9 cellular contexts compared by ENCODE assay signal in genomic region chr5:171984748-171985419, GRCh38. TPM values are rescaled to one million over a fixed set of nuclear protein-coding genes. Genes with fewer than 3 reads are reported as not detected.
DNase-seq lines count a peak whose midpoint lies in the region; ATAC-seq and TF ChIP-seq lines count a peak whose summit lies in the region.
"Had no signal": no experiment of that assay in that cellular context is flagged by ENCODE, and none has a peak within 500 bp of the region (broad histone marks: within the 10 kb centered on the region; RNA-seq: fewer than 3 reads in every experiment).

No MANE protein-coding gene starts in this region.

- no peak for TF ChIP-seq CTCF in SU-DHL-6 (IDR thresholded peaks at IDR 0.05; ENCODE audit: insufficient read depth, low read length, poor library complexity, severe bottlenecking)

- H4K20me1 ChIP-seq in SU-DHL-6 (ENCODE audit: low read depth, low read length): no peaks in the 10 kb centered on the region

- H3K9me3 ChIP-seq in SU-DHL-6 (ENCODE audit: insufficient read depth, low read length): peaks cover 13% of the 10 kb centered on the region; the same call in 1 of the 2 replicates

- no peak overlapping the region for H2AFZ ChIP-seq in SU-DHL-6 (ENCODE audit: low read depth, low read length, severe bottlenecking)
- H2AFZ ChIP-seq: PC-9 had no signal

- no peak overlapping the region for H3K4me3 ChIP-seq in SU-DHL-6 (ENCODE audit: insufficient read depth, low read length, poor library complexity, severe bottlenecking)
- H3K4me3 ChIP-seq: PC-9 had no signal

- H3K79me2 ChIP-seq in SU-DHL-6 (ENCODE audit: insufficient read depth, low read length): peaks cover 89% of the 10 kb centered on the region

- H3K9ac ChIP-seq in SU-DHL-6 (ENCODE audit: low read length): no peak overlapping the region

- peaks cover 13% of the 10 kb centered on the region for H3K36me3 ChIP-seq in SU-DHL-6 (ENCODE audit: low read length)

- H3K27ac ChIP-seq in SU-DHL-6 (ENCODE audit: low read depth, low read length): peak overlapping the region; percentile 31
- H3K27ac ChIP-seq: PC-9 had no signal

- intact Hi-C loops in left colon (cut with DNase I, micrococcal nuclease): no loop called here

- DNase-seq in AG20443 (ENCODE audit: low spot score) (peak; percentile 60), fibroblast of gingiva (ENCODE audit: low read depth) (peak; percentile 18), left colon (no peak), LoVo (ENCODE audit: low spot score) (no peak), NCI-H1417 treated with DMSO at 0.1 percent for 48 hours (lab: John Stamatoyannopoulos, UW) (no peak)
- DNase-seq: PC-9 had no signal

- H3K9me2 ChIP-seq in SU-DHL-6 (replicated peaks; ENCODE audit: insufficient read depth, low read length): no peaks in the 10 kb centered on the region

- no peaks in the 10 kb centered on the region for H3K27me3 ChIP-seq in SU-DHL-6 (ENCODE audit: low read length)

- peak overlapping the region; percentile 25 for H3K4me2 ChIP-seq in SU-DHL-6 (ENCODE audit: low read depth, low read length, poor library complexity, severe bottlenecking)
- H3K4me2 ChIP-seq: PC-9 had no signal

- peaks cover 10% of the 10 kb centered on the region; the same call in 1 of the 2 replicates for H3F3A ChIP-seq in SU-DHL-6 (ENCODE audit: insufficient read depth)

- peak; percentile 55 for ATAC-seq in GM21390 (IDR thresholded peaks at IDR 0.05; ENCODE audit: unreplicated experiment)
- ATAC-seq in GM21360 (IDR thresholded peaks at IDR 0.05; ENCODE audit: unreplicated experiment): no peak
- ATAC-seq in left colon: no peak

RNA-seq across cellular contexts. Expression of gene FBXW11, which starts 21.6 kb away (rescaled TPM):
- total RNA-seq in left colon: 10 to 100 TPM; 34.1 to 37.5 TPM

Comparison
In these comparisons a context has a peak if more than half of its experiments do, and no peak if none do; other contexts are left out.
1. DNase-seq: peak in AG20443 (single experiment) and fibroblast of gingiva (single experiment); none in left colon (0 of 2), LoVo (single experiment) and NCI-H1417 treated with DMSO at 0.1 percent for 48 hours (single experiment).